Comparison of ENCODE assay signal across 8 cellular contexts in the genomic region with DNA sequence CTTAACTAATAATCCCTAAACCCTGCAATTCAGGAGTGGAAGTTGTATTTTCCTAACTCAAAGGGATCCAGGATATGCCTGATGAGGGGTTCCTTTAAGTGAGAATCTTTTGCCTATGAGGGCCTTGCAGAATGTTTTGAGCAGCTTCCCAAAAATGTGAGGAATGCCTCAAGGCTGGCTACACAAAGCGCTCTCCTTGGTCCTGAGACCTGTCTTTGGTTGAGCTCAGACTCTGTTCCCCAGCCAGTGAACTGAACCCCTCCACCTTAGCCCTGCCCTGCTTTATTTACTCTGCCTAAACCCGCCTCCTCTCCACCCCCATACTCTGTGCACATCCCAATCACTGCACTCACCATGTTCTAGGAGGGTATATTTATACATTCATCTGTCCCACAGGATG.
A peak's percentile ranks its signal among the peaks of the same experiment; 100 is the strongest.
DNase-seq lines count a peak whose midpoint lies in the region; ATAC-seq, FAIRE-seq and TF ChIP-seq lines count a peak whose summit lies in the region.

No MANE protein-coding gene starts in this region.

- TF ChIP-seq CTCF in PC-9 (conservative IDR thresholded peaks at IDR 0.05) (no peak), endothelial cell of umbilical vein (IDR thresholded peaks at IDR 0.05; ENCODE audit: extremely low read depth in 1 of 2, insufficient read depth in 1 of 2, low read depth in 1 of 2, low read length in 2 of 2) (no peak)

- H3K36me3 ChIP-seq in PC-9 (ENCODE audit: low read depth): no peaks in the 10 kb centered on the region
- no peaks in the 10 kb centered on the region for H3K36me3 ChIP-seq in endothelial cell of umbilical vein (ENCODE audit: control insufficient read depth in 2 of 2, extremely low read depth in 1 of 2, insufficient read depth in 2 of 2, low read length in 2 of 2)
- no peaks in the 10 kb centered on the region for H3K36me3 ChIP-seq in neuronal stem cell (replicated peaks in 1 of 2; ENCODE audit: control insufficient read depth in 2 of 2, insufficient read depth in 2 of 2, low read length in 2 of 2)

- H3K23ac ChIP-seq in neuronal stem cell (ENCODE audit: low read depth, low read length, poor library complexity): no peak overlapping the region

- no CpG with 5 or more reads among the region's 2 CpGs for WGBS in neuronal stem cell (ENCODE audit: extremely low coverage in 2 of 2, insufficient read length in 2 of 2, insufficient replicate concordance in 1 of 2), 2 donors

- H2BK120ac ChIP-seq in neuronal stem cell (ENCODE audit: low read depth, low read length): no peak overlapping the region

- dilution Hi-C loops in endothelial cell of umbilical vein (cut with MboI; ENCODE audit: extremely low pct_ligation_motif_present, low sequenced_read_pairs): no loop called here

- H4K20me1 ChIP-seq in PC-9 (ENCODE audit: insufficient read depth): no peaks in the 10 kb centered on the region
- no peaks in the 10 kb centered on the region for H4K20me1 ChIP-seq in endothelial cell of umbilical vein (replicated peaks; ENCODE audit: control insufficient read depth, extremely low read depth, insufficient read depth, low read length)

- no peaks in the 10 kb centered on the region for H3K9me1 ChIP-seq in endothelial cell of umbilical vein (replicated peaks; ENCODE audit: control insufficient read depth, extremely low read depth, insufficient read depth, low read length)

- peaks cover 27% of the 10 kb centered on the region for H3F3A ChIP-seq in PC-9 (ENCODE audit: insufficient read depth, low read depth)

- no peak overlapping the region for H2AFZ ChIP-seq in PC-9
- H2AFZ ChIP-seq in endothelial cell of umbilical vein (ENCODE audit: low read depth, low read length): no peak overlapping the region
- no peak overlapping the region for H2AFZ ChIP-seq in neuronal stem cell (ENCODE audit: low read length)

- H3K4me1 ChIP-seq in PC-9 (replicated peaks; ENCODE audit: insufficient read depth) (peaks cover 46% of the 10 kb centered on the region), endothelial cell of umbilical vein (ENCODE audit: control insufficient read depth, extremely low read depth, insufficient read depth, low read length) (peaks cover 7% of the 10 kb centered on the region), neuronal stem cell (ENCODE audit: control insufficient read depth in 2 of 2, insufficient read depth in 1 of 2, low read depth in 1 of 2, low read length in 2 of 2) (peaks cover 8 to 12% of the 10 kb centered on the region in 2 donors)

- 0 out of 2 replicates have a peak, but pooled peaks cover 4% of the 10 kb centered on the region for H3K79me2 ChIP-seq in PC-9 (ENCODE audit: low read depth)
- H3K79me2 ChIP-seq in endothelial cell of umbilical vein (ENCODE audit: control insufficient read depth, insufficient read depth, low read length): peaks cover 15% of the 10 kb centered on the region

- no peak overlapping the region for H3K27ac ChIP-seq in PC-9
- H3K27ac ChIP-seq in endothelial cell of umbilical vein (ENCODE audit: insufficient read depth, low read depth, low read length): no peak overlapping the region
- no peak overlapping the region for H3K27ac ChIP-seq in neuronal stem cell (replicated peaks; ENCODE audit: low read length)

- intact Hi-C loops in PC-9 (cut with micrococcal nuclease; ENCODE audit: unreplicated experiment) (loop anchor here (10.0 kb wide), 1 partner anchor 163 kb away; no protein-coding TSS in a partner anchor), endothelial cell of umbilical vein (cut with micrococcal nuclease) (no loop called here), posterior cingulate gyrus (cut with DNase I) (no loop called here)

- H4K8ac ChIP-seq in neuronal stem cell (ENCODE audit: low read depth, low read length): no peak overlapping the region

- H3K27me3 ChIP-seq in PC-9 (ENCODE audit: insufficient read depth, low read depth) (no peaks in the 10 kb centered on the region), endothelial cell of umbilical vein (ENCODE audit: control insufficient read depth in 2 of 2, insufficient read depth in 2 of 2, low read length in 2 of 2) (no peaks in the 10 kb centered on the region), neuronal stem cell (ENCODE audit: control insufficient read depth in 3 of 3, insufficient read depth in 3 of 3, low read depth in 1 of 3, low read length in 3 of 3) (no peaks in the 10 kb centered on the region)

- H3K4me3 ChIP-seq in PC-9 (no peak overlapping the region), endothelial cell of umbilical vein (replicated peaks in 1 of 3; ENCODE audit: insufficient read depth in 1 of 3, low read depth in 1 of 3, low read length in 3 of 3) (no peak overlapping the region), neuronal stem cell (ENCODE audit: low read length in 2 of 2) (no peak overlapping the region)

- H3K79me1 ChIP-seq in neuronal stem cell (ENCODE audit: low read depth, low read length): no peaks in the 10 kb centered on the region

- H3K9me3 ChIP-seq in PC-9 (ENCODE audit: insufficient read depth, low read depth) (peaks cover 16% of the 10 kb centered on the region; the same call in 1 of the 2 replicates), endothelial cell of umbilical vein (replicated peaks; ENCODE audit: control insufficient read depth, insufficient read depth, low read length) (no peaks in the 10 kb centered on the region), neuronal stem cell (replicated peaks in 1 of 2; ENCODE audit: control insufficient read depth in 2 of 2, insufficient read depth in 1 of 2, low read depth in 1 of 2, low read length in 2 of 2) (no peaks in the 10 kb centered on the region)

- no peak overlapping the region for H2AK5ac ChIP-seq in neuronal stem cell (ENCODE audit: low read depth, low read length)

- FAIRE-seq in H54 (lab: Jason Lieb, UNC) (no peak), endothelial cell of umbilical vein (lab: Jason Lieb, UNC) (peak; percentile 59)

- BruUV-seq in PC-9 (replicated peaks; lab: Mats Ljungman, UMichigan) (no TSS peak), endothelial cell of umbilical vein (replicated peaks; lab: Mats Ljungman, UMichigan) (no TSS peak)

- H3K14ac ChIP-seq in neuronal stem cell (ENCODE audit: low read length): no peak overlapping the region

- no peak overlapping the region for H2BK5ac ChIP-seq in neuronal stem cell (ENCODE audit: low read length)

- no peak overlapping the region for H2BK15ac ChIP-seq in neuronal stem cell (ENCODE audit: low read length)

- no peak overlapping the region for H4K91ac ChIP-seq in neuronal stem cell (ENCODE audit: low read depth, low read length, poor library complexity)

- CTCF ChIA-PET in PC-9 (lab: Charles Lee): no interaction called here
- CTCF ChIA-PET in endothelial cell of umbilical vein (lab: Charles Lee): interaction anchor here (0.7 to 1.7 kb wide), 6 partner anchors 11 to 106 kb away, joined by 3 to 5 read pairs (median 4); no protein-coding TSS in a partner anchor

- H3K9ac ChIP-seq in endothelial cell of umbilical vein (replicated peaks; ENCODE audit: extremely low read depth, insufficient read depth, low read length): no peak overlapping the region
- H3K9ac ChIP-seq in neuronal stem cell (ENCODE audit: low read depth, low read length, poor library complexity): no peak overlapping the region

- TF ChIP-seq POLR2A in H54 (IDR thresholded peaks at IDR 0.05; ENCODE audit: low read depth, low read length): no peak
- no peak for TF ChIP-seq POLR2A in endothelial cell of umbilical vein (IDR thresholded peaks at IDR 0.05; ENCODE audit: low read depth, low read length)

- DNase-seq in H54 (ENCODE audit: insufficient read length, low spot score): peak; percentile 19
- DNase-seq in PC-9: peak; percentile 44 to 54
- DNase-seq in endothelial cell of umbilical vein (ENCODE audit: low read depth, low spot score): peak; percentile 24
- peak; percentile 80 for DNase-seq in neuronal stem cell (ENCODE audit: low spot score)
- DNase-seq in GDM1 (lab: John Stamatoyannopoulos, UW): no peak
- DNase-seq in posterior cingulate gyrus: no peak

- H3K4me2 ChIP-seq in PC-9 (no peak overlapping the region), endothelial cell of umbilical vein (ENCODE audit: insufficient read depth, low read length) (no peak overlapping the region), neuronal stem cell (ENCODE audit: insufficient read depth, low read length, poor library complexity, severe bottlenecking) (no peak overlapping the region)

- POLR2A ChIA-PET in PC-9 (lab: Charles Lee; ENCODE audit: unreplicated experiment): interaction anchor here (0.6 to 0.7 kb wide), 4 partner anchors 78 to 714 kb away, joined by 3 to 5 read pairs (median 3); no protein-coding TSS in a partner anchor
- POLR2A ChIA-PET in endothelial cell of umbilical vein (lab: Charles Lee): no interaction called here

- H2BK12ac ChIP-seq in neuronal stem cell (ENCODE audit: low read length): no peak overlapping the region

- no peak overlapping the region for H3K4ac ChIP-seq in neuronal stem cell (ENCODE audit: low read length)

- H3K9me2 ChIP-seq in PC-9 (ENCODE audit: insufficient read depth): no peaks in the 10 kb centered on the region

- ATAC-seq in HG02970 (IDR thresholded peaks at IDR 0.05; ENCODE audit: low FRiP score, unreplicated experiment) (no peak), HG02588 (IDR thresholded peaks at IDR 0.05; ENCODE audit: unreplicated experiment) (no peak)

- no peak overlapping the region for H3K18ac ChIP-seq in neuronal stem cell (ENCODE audit: low read length)

TF ChIP-seq in endothelial cell of umbilical vein, 7 proteins besides CTCF, POLR2A, EP300 and RAD21:
- no peak for TF ChIP-seq POLR2AphosphoS5 (IDR thresholded peaks at IDR 0.05; ENCODE audit: insufficient read depth, low read depth, low read length)
- TF ChIP-seq JUN (IDR thresholded peaks at IDR 0.05; ENCODE audit: borderline replicate concordance, insufficient read depth, insufficient read length, low read depth): no peak
- no peak for TF ChIP-seq FOS (IDR thresholded peaks at IDR 0.05; ENCODE audit: borderline replicate concordance, insufficient read depth, low read length)
- TF ChIP-seq MYC (IDR thresholded peaks at IDR 0.05; ENCODE audit: low read depth, low read length): no peak
- TF ChIP-seq EZH2 (IDR thresholded peaks at IDR 0.05; ENCODE audit: borderline replicate concordance, low read depth, low read length, severe bottlenecking): no peak
- TF ChIP-seq, protein P1, sequence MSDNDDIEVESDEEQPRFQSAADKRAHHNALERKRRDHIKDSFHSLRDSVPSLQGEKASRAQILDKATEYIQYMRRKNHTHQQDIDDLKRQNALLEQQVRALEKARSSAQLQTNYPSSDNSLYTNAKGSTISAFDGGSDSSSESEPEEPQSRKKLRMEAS (IDR thresholded peaks at IDR 0.05; ENCODE audit: insufficient read depth, insufficient read length): no peak
- no peak for TF ChIP-seq GATA2 (IDR thresholded peaks at IDR 0.05; ENCODE audit: insufficient read depth, insufficient read length, low read depth, low read length)

Comparison
In these comparisons a context has a peak if more than half of its experiments do, and no peak if none do; other contexts are left out.
1. DNase-seq: peak in H54 (single experiment), PC-9 (2 of 2), endothelial cell of umbilical vein (single experiment) and neuronal stem cell (single experiment); none in GDM1 (single experiment) and posterior cingulate gyrus (0 of 10).